In the genomic region with DNA sequence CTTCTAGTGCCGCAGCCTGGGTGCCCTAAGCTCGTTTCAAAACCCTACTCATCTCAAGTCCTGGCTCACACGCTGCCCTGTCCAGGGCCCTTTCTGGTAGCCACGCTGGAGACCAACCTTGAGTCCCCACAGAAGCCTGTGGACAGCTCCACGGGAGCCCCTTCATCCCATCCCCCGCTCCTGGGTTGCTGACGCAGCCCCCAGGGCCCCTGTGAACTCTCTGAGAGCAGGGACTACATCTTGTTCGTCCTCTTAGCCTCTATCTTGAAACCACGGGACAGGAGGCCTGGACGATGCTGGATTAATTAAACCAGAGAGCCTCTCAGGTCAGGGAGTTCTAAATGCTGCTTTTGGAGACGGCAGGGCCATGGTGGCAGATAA, we compare ENCODE assay signal across 10 cellular contexts. TPM values are rescaled to one million over a fixed set of nuclear protein-coding genes. Genes with fewer than 3 reads are reported as not detected.
DNase-seq lines count a peak whose midpoint lies in the region; TF ChIP-seq lines count a peak whose summit lies in the region.
"Had no signal": no experiment of that assay in that cellular context is flagged by ENCODE, and none has a peak within 500 bp of the region (broad histone marks: within the 10 kb centered on the region; RNA-seq: fewer than 3 reads in every experiment).

No MANE protein-coding gene starts in this region.

- WGBS in esophagus squamous epithelium, 2 donors, result 49 to 66% methylated on average over 5 of the region's 11 CpGs
- WGBS in neuronal stem cell (ENCODE audit: extremely low coverage in 2 of 2, insufficient read length in 2 of 2, insufficient replicate concordance in 1 of 2), 2 donors, result no CpG with 5 or more reads among the region's 11 CpGs

- H2BK12ac ChIP-seq in neuronal stem cell (ENCODE audit: low read length), result no peak overlapping the region

- no peak overlapping the region for H4K91ac ChIP-seq in neuronal stem cell (ENCODE audit: low read depth, low read length, poor library complexity)

- H2BK120ac ChIP-seq in neuronal stem cell (ENCODE audit: low read depth, low read length), result no peak overlapping the region

- H2AK5ac ChIP-seq in neuronal stem cell (ENCODE audit: low read depth, low read length), result peak overlapping the region; percentile 38

- no peak for TF ChIP-seq POLR2A in esophagus squamous epithelium (IDR thresholded peaks at IDR 0.05)

- 0 out of 2 replicates have a peak, but pooled peaks cover 3% of the 10 kb centered on the region for H3K36me3 ChIP-seq in ACC112 (ENCODE audit: insufficient read depth, low read length)
- H3K36me3 ChIP-seq in esophagus squamous epithelium, result peaks cover 3 to 29% (median 15%) of the 10 kb centered on the region in 3 donors
- H3K36me3 ChIP-seq in neuronal stem cell (replicated peaks in 1 of 2; ENCODE audit: control insufficient read depth in 2 of 2, insufficient read depth in 2 of 2, low read length in 2 of 2), result peaks cover 26 to 53% of the 10 kb centered on the region in 2 donors

- H3K4me1 ChIP-seq in ACC112 (ENCODE audit: control insufficient read depth, insufficient read depth, low read length, unreplicated experiment), result peaks cover 70% of the 10 kb centered on the region
- peaks cover 72 to 100% (median 85%) of the 10 kb centered on the region in 3 donors for H3K4me1 ChIP-seq in esophagus squamous epithelium
- H3K4me1 ChIP-seq in neuronal stem cell (ENCODE audit: control insufficient read depth in 2 of 2, insufficient read depth in 1 of 2, low read depth in 1 of 2, low read length in 2 of 2), result peaks cover 21 to 33% of the 10 kb centered on the region in 2 donors

- H3K9me3 ChIP-seq in esophagus squamous epithelium (no peaks in the 10 kb centered on the region), neuronal stem cell (replicated peaks in 1 of 2; ENCODE audit: control insufficient read depth in 2 of 2, insufficient read depth in 1 of 2, low read depth in 1 of 2, low read length in 2 of 2) (no peaks in the 10 kb centered on the region)

- no peak for TF ChIP-seq CTCF in esophagus squamous epithelium (IDR thresholded peaks at IDR 0.05)

- H3K14ac ChIP-seq in neuronal stem cell (ENCODE audit: low read length), result no peak overlapping the region

- peak overlapping the region; percentile 70 for H3K4me3 ChIP-seq in ACC112 (ENCODE audit: low read depth, low read length)
- peak overlapping the region in 3 of 4 donors; percentile 2 to 35 (median 27) for H3K4me3 ChIP-seq in esophagus squamous epithelium
- no peak overlapping the region for H3K4me3 ChIP-seq in neuronal stem cell (ENCODE audit: low read length in 2 of 2)

- H2AFZ ChIP-seq in ACC112 (ENCODE audit: low read length, unreplicated experiment) (peak overlapping the region; percentile 56), neuronal stem cell (ENCODE audit: low read length) (no peak overlapping the region)

- peak overlapping the region; percentile 77 for H3K23ac ChIP-seq in neuronal stem cell (ENCODE audit: low read depth, low read length, poor library complexity)

- H3K79me2 ChIP-seq in ACC112 (ENCODE audit: control insufficient read depth, insufficient read depth, low read length, unreplicated experiment), result peaks cover 88% of the 10 kb centered on the region

- H3K4me2 ChIP-seq in neuronal stem cell (ENCODE audit: insufficient read depth, low read length, poor library complexity, severe bottlenecking), result no peak overlapping the region

- no peak overlapping the region for H4K8ac ChIP-seq in neuronal stem cell (ENCODE audit: low read depth, low read length)

- peak overlapping the region; percentile 97 for H3K27ac ChIP-seq in ACC112 (ENCODE audit: low read depth, low read length)
- peak overlapping the region; percentile 72 to 95 (median 84) for H3K27ac ChIP-seq in esophagus squamous epithelium
- peak overlapping the region; percentile 15 for H3K27ac ChIP-seq in neuronal stem cell (replicated peaks; ENCODE audit: low read length)

- peak overlapping the region; percentile 64 for H3K9ac ChIP-seq in neuronal stem cell (ENCODE audit: low read depth, low read length, poor library complexity)

- H3K18ac ChIP-seq in neuronal stem cell (ENCODE audit: low read length), result peak overlapping the region; percentile 60

- H3K79me1 ChIP-seq in neuronal stem cell (ENCODE audit: low read depth, low read length), result peaks cover 20% of the 10 kb centered on the region

- no peaks in the 10 kb centered on the region for H3K27me3 ChIP-seq in ACC112 (ENCODE audit: insufficient read depth, low read length)
- H3K27me3 ChIP-seq in esophagus squamous epithelium, result no peaks in the 10 kb centered on the region
- no peaks in the 10 kb centered on the region for H3K27me3 ChIP-seq in neuronal stem cell (ENCODE audit: control insufficient read depth in 3 of 3, insufficient read depth in 3 of 3, low read depth in 1 of 3, low read length in 3 of 3)

- no peak overlapping the region for H2BK15ac ChIP-seq in neuronal stem cell (ENCODE audit: low read length)

- H2BK5ac ChIP-seq in neuronal stem cell (ENCODE audit: low read length), result no peak overlapping the region

- intact Hi-C loops in esophagus squamous epithelium (cut with DNase I), result no loop called here

- DNase-seq in SK-N-DZ (ENCODE audit: low spot score) (peak; percentile 43), esophagus squamous epithelium (lab: John Stamatoyannopoulos, UW) (no peak), neuronal stem cell (ENCODE audit: low spot score) (no peak), NCI-H2081 treated with DMSO at 0.1 percent for 48 hours (lab: John Stamatoyannopoulos, UW) (no peak), NCI-H1417 treated with DMSO at 0.1 percent for 48 hours (lab: John Stamatoyannopoulos, UW) (no peak), NCI-H2107 treated with DMSO at 0.1 percent for 48 hours (lab: John Stamatoyannopoulos, UW; ENCODE audit: unreplicated experiment) (no peak), HK-2 (ENCODE audit: unreplicated experiment) (no peak)
- DNase-seq: CD4-positive, CD25-positive, alpha-beta regulatory T cell; naive B cell had no signal

- H3K4ac ChIP-seq in neuronal stem cell (ENCODE audit: low read length), result no peak overlapping the region

RNA-seq across cellular contexts. Expression of gene MLLT1, which starts 7.4 kb away (rescaled TPM):
- 19.5 and 20.8 TPM in 2 replicates for polyA plus RNA-seq in SK-N-DZ (2014; cell fraction: cytosol; rRNA removed)
- polyA plus RNA-seq in SK-N-DZ (2014; cell fraction: nucleus; rRNA removed), result 29.7 and 33.5 TPM in 2 replicates
- total RNA-seq in esophagus squamous epithelium, result 10 to 100 TPM; 10.3 to 20.1 (median 12.7) TPM
- polyA plus RNA-seq in neuronal stem cell (2013, experiment 1 of 2), result 43.3 TPM
- polyA plus RNA-seq in neuronal stem cell (2013, experiment 2 of 2), result 43.5 TPM

Comparison
In these comparisons a context has a peak if more than half of its experiments do, and no peak if none do; other contexts are left out.
1. H3K27ac ChIP-seq: peak in every context shown above with its lines; median percentile 97 in ACC112; 84 in esophagus squamous epithelium; 15 in neuronal stem cell.
2. H3K4me3 ChIP-seq: peak in ACC112 (single experiment) and esophagus squamous epithelium (3 of 4); none in neuronal stem cell (0 of 2).